ENCODE assay signal across 12 cellular contexts in genomic region chr3:30893678-30894325, GRCh38. TPM values are rescaled to one million over a fixed set of nuclear protein-coding genes. Genes with fewer than 3 reads are reported as not detected.
DNase-seq lines count a peak whose midpoint lies in the region; ATAC-seq and TF ChIP-seq lines count a peak whose summit lies in the region.
"Had no signal": no experiment of that assay in that cellular context is flagged by ENCODE, and none has a peak within 500 bp of the region (broad histone marks: within the 10 kb centered on the region; RNA-seq: fewer than 3 reads in every experiment).

No MANE protein-coding gene starts in this region.

- H3K4me3 Mint-ChIP-seq in naive thymus-derived CD4-positive, alpha-beta T cell, result peak overlapping the region; percentile 31 to 81 (median 69)

- no peaks in the 10 kb centered on the region for H3K27me3 ChIP-seq in brain microvascular endothelial cell (replicated peaks)
- H3K27me3 ChIP-seq in naive thymus-derived CD4-positive, alpha-beta T cell (ENCODE audit: control insufficient read depth in 2 of 2, insufficient read depth in 2 of 2, low read length in 2 of 2), result peaks cover 0 to 5% of the 10 kb centered on the region in 2 donors

- peak overlapping the region; percentile 57 for H3K4me3 ChIP-seq in AG04449 (ENCODE audit: low read depth, low read length)
- peak overlapping the region; percentile 56; the same call in 1 of the 2 replicates for H3K4me3 ChIP-seq in HEK293 (ENCODE audit: low read depth, low read length)
- H3K4me3 ChIP-seq in brain microvascular endothelial cell (ENCODE audit: low read depth, low read length), result peak overlapping the region; percentile 57
- no peak overlapping the region for H3K4me3 ChIP-seq in naive thymus-derived CD4-positive, alpha-beta T cell (ENCODE audit: low read length)

- in situ Hi-C loops in brain microvascular endothelial cell (cut with HindIII; ENCODE audit: low pct_ligation_motif_present, low sequenced_read_pairs), result no loop called here

- peaks cover 7 to 20% (median 17%) of the 10 kb centered on the region in 7 donors for H3K4me1 Mint-ChIP-seq in naive thymus-derived CD4-positive, alpha-beta T cell

- H3K36me3 Mint-ChIP-seq in naive thymus-derived CD4-positive, alpha-beta T cell, result no peaks in the 10 kb centered on the region

- H3K4me1 ChIP-seq in HEK293 (ENCODE audit: control insufficient read depth, insufficient read depth, low read length), result no peaks in the 10 kb centered on the region
- H3K4me1 ChIP-seq in naive thymus-derived CD4-positive, alpha-beta T cell (ENCODE audit: control insufficient read depth in 2 of 2, insufficient read depth in 2 of 2, low read length in 2 of 2), result peaks cover 0 to 9% of the 10 kb centered on the region in 2 donors

- no peaks in the 10 kb centered on the region for H3K9me3 Mint-ChIP-seq in naive thymus-derived CD4-positive, alpha-beta T cell

- H3K27ac Mint-ChIP-seq in naive thymus-derived CD4-positive, alpha-beta T cell, result no peak overlapping the region

- peaks cover 27 to 59% (median 43%) of the 10 kb centered on the region in 5 donors for H3K27me3 Mint-ChIP-seq in naive thymus-derived CD4-positive, alpha-beta T cell

- POLR2A ChIA-PET in AG04449 (lab: Yijun Ruan, JAX) (no interaction called here), HEK293 (lab: Yijun Ruan, JAX) (no interaction called here)
- POLR2A ChIA-PET in naive thymus-derived CD4-positive, alpha-beta T cell (lab: Charles Lee), result no interaction called here

- ATAC-seq in naive thymus-derived CD4-positive, alpha-beta T cell, result no peak

- intact Hi-C loops in naive thymus-derived CD4-positive, alpha-beta T cell (cut with micrococcal nuclease), result no loop called here

- H3K27ac ChIP-seq in HEK293 (ENCODE audit: extremely low read depth, low read depth, low read length) (no peak overlapping the region), brain microvascular endothelial cell (no peak overlapping the region)
- no peak overlapping the region for H3K27ac ChIP-seq in naive thymus-derived CD4-positive, alpha-beta T cell (ENCODE audit: low read depth, low read length)

- H3K36me3 ChIP-seq in HEK293 (ENCODE audit: control insufficient read depth in 2 of 2, insufficient read depth in 1 of 2, low read length in 2 of 2), result no peaks in the 10 kb centered on the region
- H3K36me3 ChIP-seq in brain microvascular endothelial cell (replicated peaks), result no peaks in the 10 kb centered on the region
- no peaks in the 10 kb centered on the region for H3K36me3 ChIP-seq in naive thymus-derived CD4-positive, alpha-beta T cell (ENCODE audit: control insufficient read depth in 2 of 3, insufficient read depth in 3 of 3, low read length in 3 of 3)

- CTCF ChIA-PET in AG04449 (lab: Yijun Ruan, JAX) (no interaction called here), HEK293 (lab: Yijun Ruan, JAX) (interaction anchor here (0.6 kb wide), 2 partner anchors 177 to 200 kb away, joined by 3 read pairs; no protein-coding TSS in a partner anchor)
- CTCF ChIA-PET in naive thymus-derived CD4-positive, alpha-beta T cell (lab: Charles Lee), result no interaction called here

- no peaks in the 10 kb centered on the region for H3K9me3 ChIP-seq in HEK293 (ENCODE audit: control insufficient read depth, insufficient read depth, low read depth, low read length)
- no peaks in the 10 kb centered on the region for H3K9me3 ChIP-seq in naive thymus-derived CD4-positive, alpha-beta T cell (ENCODE audit: control insufficient read depth in 2 of 3, low read length in 3 of 3)

- TF ChIP-seq CTCF in AG04449 (IDR thresholded peaks at IDR 0.05; ENCODE audit: insufficient read depth, low read length, missing control alignments) (no peak), HEK293 (tag by site-specific recombination; IDR thresholded peaks at IDR 0.05) (no peak), brain microvascular endothelial cell (IDR thresholded peaks at IDR 0.05; ENCODE audit: low read depth, low read length, missing control alignments) (no peak)

- DNase-seq in AG04449 (ENCODE audit: low read depth, low spot score), result no peak
- DNase-seq in brain microvascular endothelial cell, result no peak
- DNase-seq in naive thymus-derived CD4-positive, alpha-beta T cell, result no peak
- no peak for DNase-seq in glomerular visceral epithelial cell (ENCODE audit: extremely low spot score)
- DNase-seq in NCI-H446 treated with DMSO at 0.1 percent for 48 hours (lab: John Stamatoyannopoulos, UW), result no peak
- DNase-seq in activated CD4-positive, CD25-positive, alpha-beta regulatory T cell (lab: John Stamatoyannopoulos, UW), result no peak
- no peak for DNase-seq in KG1 (lab: John Stamatoyannopoulos, UW)
- DNase-seq: central memory CD4-positive, alpha-beta T cell; stimulated activated naive CD4-positive, alpha-beta T cell treated with Interleukin-2 at 50 U/mL for 16 hours had no signal

TF ChIP-seq in HEK293, 187 proteins besides CTCF, POLR2A, EP300 and RAD21:
- no peak for TF ChIP-seq KLF8 (tag by site-specific recombination; IDR thresholded peaks at IDR 0.05)
- no peak for TF ChIP-seq KLF1 (tag by site-specific recombination; IDR thresholded peaks at IDR 0.05)

RNA-seq across cellular contexts. Expression of gene GADL1, which starts 0.7 kb away (rescaled TPM):
- total RNA-seq in naive thymus-derived CD4-positive, alpha-beta T cell, result not detected
- polyA plus RNA-seq in naive thymus-derived CD4-positive, alpha-beta T cell, result not detected
- total RNA-seq: mucosa of gallbladder; T-helper 1 cell treated with Interleukin-12 subunit alpha and Interleukin-12 subunit beta and Interleukin-4 antibody, amounts not matched to agents 30 ng/mL and 1 ng/mL, for 36 hours had no signal
